ENCODE assay signal across 28 cellular contexts in the genomic region with DNA sequence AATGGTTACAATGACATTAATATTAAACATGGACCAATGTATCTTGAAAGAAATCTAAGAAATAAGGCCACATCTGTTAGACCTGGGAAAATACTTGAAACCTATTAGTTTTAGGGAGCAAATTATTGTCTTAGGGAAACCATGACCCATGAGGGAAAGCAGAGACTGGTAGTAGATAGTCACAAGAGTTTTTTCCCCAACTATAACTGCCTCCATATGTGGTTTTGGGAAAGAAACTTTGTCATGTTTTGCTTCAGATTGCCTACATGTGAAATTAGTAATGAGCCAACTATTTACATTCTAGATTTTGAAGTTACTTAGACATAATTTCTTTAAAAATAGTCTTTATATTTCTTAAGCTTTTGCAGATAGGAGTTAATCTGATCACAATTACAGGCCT.
"Had no signal": no experiment of that assay in that cellular context is flagged by ENCODE, and none has a peak within 500 bp of the region (broad histone marks: within the 10 kb centered on the region; RNA-seq: fewer than 3 reads in every experiment).

No MANE protein-coding gene starts in this region.

- H3K4me3 ChIP-seq: neural progenitor cell, ovary, psoas muscle, right lobe of liver, sigmoid colon, stomach, testis, tibial artery, transverse colon, upper lobe of right lung, uterus had no signal

- FAIRE-seq: small intestine had no signal

- H3K27me3 Mint-ChIP-seq: progenitor cell of endocrine pancreas; stimulated activated naive B cell treated with anti-CD40 and anti-IgM and Interleukin-4, amounts not matched to agents 10 μg/mL and 1 μg/mL and 100 μg/mL, for 72 hours; stimulated activated naive CD8-positive, alpha-beta T cell treated with anti-CD3 and anti-CD28 coated beads, Interleukin-15, Interleukin-2, amounts not matched to agents 100 ng/mL and 50 ng/mL, for 24 hours had no signal

- H3K36me3 Mint-ChIP-seq: natural killer cell; neural progenitor cell; stimulated activated effector memory CD8-positive, alpha-beta T cell treated with anti-CD3 and anti-CD28 coated beads, Interleukin-12 subunit alpha, Interleukin-12 subunit beta, amount 100 ng/mL, for 72 hours; stimulated activated naive B cell treated with anti-CD40 and anti-IgM and Interleukin-4, amounts not matched to agents 10 μg/mL and 1 μg/mL and 100 μg/mL, for 72 hours; type B pancreatic cell had no signal

- H3K9me3 Mint-ChIP-seq: nephron, neural progenitor cell, type B pancreatic cell had no signal

- H3K27ac ChIP-seq: neural progenitor cell, ovary, parathyroid adenoma, psoas muscle, right lobe of liver, sigmoid colon, stomach, testis, tibial artery, transverse colon, upper lobe of right lung, uterus had no signal

- H3K9ac ChIP-seq: neural progenitor cell, parathyroid adenoma had no signal

- H2AFZ ChIP-seq: neural progenitor cell, parathyroid adenoma had no signal

- H3K9me3 ChIP-seq: ovary, psoas muscle, right lobe of liver, sigmoid colon, stomach, testis, tibial artery, transverse colon, upper lobe of right lung, uterus had no signal

- H3K4me2 ChIP-seq: neural progenitor cell had no signal

- H3K27me3 ChIP-seq: neural progenitor cell, ovary, right lobe of liver, sigmoid colon, stomach, testis, tibial artery, transverse colon, upper lobe of right lung, uterus had no signal

- H3K4me1 Mint-ChIP-seq: natural killer cell; stimulated activated effector memory CD8-positive, alpha-beta T cell treated with anti-CD3 and anti-CD28 coated beads, Interleukin-12 subunit alpha, Interleukin-12 subunit beta, amount 100 ng/mL, for 72 hours; stimulated activated naive B cell treated with anti-CD40 and anti-IgM and Interleukin-4, amounts not matched to agents 10 μg/mL and 1 μg/mL and 100 μg/mL, for 72 hours had no signal

- H3K36me3 ChIP-seq: neural progenitor cell, ovary, right lobe of liver, sigmoid colon, stomach, tibial artery, transverse colon, upper lobe of right lung, uterus had no signal

- H3K27ac Mint-ChIP-seq: natural killer cell; neural progenitor cell; progenitor cell of endocrine pancreas; stimulated activated effector memory CD8-positive, alpha-beta T cell treated with anti-CD3 and anti-CD28 coated beads, Interleukin-12 subunit alpha, Interleukin-12 subunit beta, amount 100 ng/mL, for 72 hours; stimulated activated naive B cell treated with anti-CD40 and anti-IgM and Interleukin-4, amounts not matched to agents 10 μg/mL and 1 μg/mL and 100 μg/mL, for 72 hours; stimulated activated naive CD8-positive, alpha-beta T cell treated with anti-CD3 and anti-CD28 coated beads, Interleukin-15, Interleukin-2, amounts not matched to agents 100 ng/mL and 50 ng/mL, for 24 hours; type B pancreatic cell had no signal

- H3K4me1 ChIP-seq: neural progenitor cell, parathyroid adenoma, psoas muscle, right lobe of liver, sigmoid colon, stomach, testis, tibial artery, transverse colon, upper lobe of right lung, uterus had no signal

- H3K79me2 ChIP-seq: parathyroid adenoma had no signal

- H3K4me3 Mint-ChIP-seq: natural killer cell; nephron; neural progenitor cell; stimulated activated effector memory CD8-positive, alpha-beta T cell treated with anti-CD3 and anti-CD28 coated beads, Interleukin-12 subunit alpha, Interleukin-12 subunit beta, amount 100 ng/mL, for 72 hours; stimulated activated naive B cell treated with anti-CD40 and anti-IgM and Interleukin-4, amounts not matched to agents 10 μg/mL and 1 μg/mL and 100 μg/mL, for 72 hours; stimulated activated naive CD8-positive, alpha-beta T cell treated with anti-CD3 and anti-CD28 coated beads, Interleukin-15, Interleukin-2, amounts not matched to agents 100 ng/mL and 50 ng/mL, for 24 hours; type B pancreatic cell had no signal

- DNase-seq: natural killer cell; occipital lobe; ovary; posterior cingulate gyrus; psoas muscle; right cardiac atrium; right lobe of liver; sigmoid colon; small intestine; stimulated activated CD4-positive, alpha-beta T cell treated with anti-CD3 and anti-CD28 coated beads, Interleukin-15, amount 100 ng/mL, for 24 hours; stimulated activated CD4-positive, alpha-beta T cell treated with anti-CD3 and anti-CD28 coated beads, Interleukin-2, amount 100 ng/mL, for 24 hours; stimulated activated CD4-positive, alpha-beta T cell treated with anti-CD3 and anti-CD28 coated beads, Interleukin-2, amount 100 ng/mL, for 48 hours; stimulated activated CD4-positive, alpha-beta T cell treated with anti-CD3 and anti-CD28 coated beads, Interleukin-4, amount 100 ng/mL, for 24 hours; stimulated activated naive B cell treated with anti-CD40 and anti-IgM and Interleukin-4, amounts not matched to agents 10 μg/mL and 1 μg/mL and 100 μg/mL, for 72 hours; stimulated activated naive CD4-positive, alpha-beta T cell treated with Interleukin-2 at 50 U/mL for 16 hours; stomach; testis; tibial artery; transverse colon; upper lobe of right lung; uterus had no signal
